ENCODE assay signal across 3 cellular contexts in genomic region chr6:44113396-44113795, GRCh38.
TF ChIP-seq lines count a peak whose summit lies in the region.

No MANE protein-coding gene starts in this region.

TF ChIP-seq in SK-N-SH, 30 proteins besides CTCF, POLR2A, EP300 and RAD21 (continued from another document and continues in another):
- TF ChIP-seq USF1 (IDR thresholded peaks at IDR 0.05; ENCODE audit: borderline replicate concordance, low read depth) = no peak
- TF ChIP-seq TEAD4 (IDR thresholded peaks at IDR 0.05; ENCODE audit: borderline replicate concordance, insufficient read depth) = no peak
- no peak for TF ChIP-seq MAX (IDR thresholded peaks at IDR 0.05; ENCODE audit: low read depth)
- TF ChIP-seq USF2 (IDR thresholded peaks at IDR 0.05; ENCODE audit: borderline replicate concordance, low read depth, low read length) = no peak
- no peak for TF ChIP-seq NFIC (IDR thresholded peaks at IDR 0.05; ENCODE audit: borderline replicate concordance)
- TF ChIP-seq MEF2A (IDR thresholded peaks at IDR 0.05; ENCODE audit: borderline replicate concordance, low read depth) = no peak
- TF ChIP-seq EZH2phosphoT487 (IDR thresholded peaks at IDR 0.05; ENCODE audit: borderline replicate concordance, low read depth) = no peak
- TF ChIP-seq FOXM1 (IDR thresholded peaks at IDR 0.05; ENCODE audit: low read depth) = no peak
- TF ChIP-seq CHD2 (IDR thresholded peaks at IDR 0.05; ENCODE audit: low read length, partially characterized antibody) = no peak
- TF ChIP-seq REST (IDR thresholded peaks at IDR 0.05; ENCODE audit: low read depth, low read length) = no peak
- TF ChIP-seq IRF3 (IDR thresholded peaks at IDR 0.05; ENCODE audit: low read depth, low read length) = no peak
- TF ChIP-seq FOXJ3 (CRISPR knock-in tag; IDR thresholded peaks at IDR 0.05) = no peak

TF ChIP-seq in SK-N-SH treated with all-trans-retinoic acid at 6 μM for 48 hours, 23 proteins besides CTCF, POLR2A, EP300 and RAD21 (continued from another document):
- TF ChIP-seq PATZ1 (CRISPR knock-in tag; IDR thresholded peaks at IDR 0.05; ENCODE audit: borderline replicate concordance) (no peak), OSR1 (CRISPR knock-in tag; IDR thresholded peaks at IDR 0.05) (no peak)
TF ChIP-seq in SK-N-SH treated with all-trans-retinoic acid at 6 μM for 48 hours: peak in this region for 0.

TF ChIP-seq in WTC11, 78 proteins besides CTCF, POLR2A, EP300 and RAD21:
- no peak for TF ChIP-seq AR (CRISPR knock-in tag; IDR thresholded peaks at IDR 0.05)
- TF ChIP-seq GTF2I (CRISPR knock-in tag; conservative IDR thresholded peaks at IDR 0.05) = no peak
- no peak for TF ChIP-seq ATF1 (CRISPR knock-in tag; IDR thresholded peaks at IDR 0.05)
- no peak for TF ChIP-seq E2F1 (CRISPR knock-in tag; IDR thresholded peaks at IDR 0.05)
- no peak for TF ChIP-seq CBFB (CRISPR knock-in tag; IDR thresholded peaks at IDR 0.05; ENCODE audit: low read depth)
- no peak for TF ChIP-seq ESRRA (CRISPR knock-in tag; IDR thresholded peaks at IDR 0.05; ENCODE audit: borderline replicate concordance)
- no peak for TF ChIP-seq CDX4 (CRISPR knock-in tag; IDR thresholded peaks at IDR 0.05; ENCODE audit: borderline replicate concordance)
- no peak for TF ChIP-seq NR1H2 (CRISPR knock-in tag; IDR thresholded peaks at IDR 0.05)
- no peak for TF ChIP-seq ZBTB43 (CRISPR knock-in tag; IDR thresholded peaks at IDR 0.05)
- no peak for TF ChIP-seq FOXK1 (CRISPR knock-in tag; IDR thresholded peaks at IDR 0.05)
- TF ChIP-seq CREB1 (CRISPR knock-in tag; IDR thresholded peaks at IDR 0.05) = no peak
- no peak for TF ChIP-seq MYBL2 (CRISPR knock-in tag; IDR thresholded peaks at IDR 0.05)
- TF ChIP-seq MAX (CRISPR knock-in tag; IDR thresholded peaks at IDR 0.05) = no peak
- TF ChIP-seq PRDM15 (CRISPR knock-in tag; IDR thresholded peaks at IDR 0.05) = no peak
- TF ChIP-seq ZNF232 (CRISPR knock-in tag; IDR thresholded peaks at IDR 0.05) = no peak
- TF ChIP-seq AFF4 (CRISPR knock-in tag; IDR thresholded peaks at IDR 0.05; ENCODE audit: borderline replicate concordance) = no peak
- TF ChIP-seq ZNF396 (CRISPR knock-in tag; IDR thresholded peaks at IDR 0.05; ENCODE audit: borderline replicate concordance) = no peak
- no peak for TF ChIP-seq USF1 (CRISPR knock-in tag; IDR thresholded peaks at IDR 0.05)
- TF ChIP-seq MXD4 (CRISPR knock-in tag; IDR thresholded peaks at IDR 0.05; ENCODE audit: borderline replicate concordance) = no peak
- no peak for TF ChIP-seq ZNF121 (CRISPR knock-in tag; IDR thresholded peaks at IDR 0.05)
TF ChIP-seq in WTC11: peak in this region for 0.
